In the genomic region with DNA sequence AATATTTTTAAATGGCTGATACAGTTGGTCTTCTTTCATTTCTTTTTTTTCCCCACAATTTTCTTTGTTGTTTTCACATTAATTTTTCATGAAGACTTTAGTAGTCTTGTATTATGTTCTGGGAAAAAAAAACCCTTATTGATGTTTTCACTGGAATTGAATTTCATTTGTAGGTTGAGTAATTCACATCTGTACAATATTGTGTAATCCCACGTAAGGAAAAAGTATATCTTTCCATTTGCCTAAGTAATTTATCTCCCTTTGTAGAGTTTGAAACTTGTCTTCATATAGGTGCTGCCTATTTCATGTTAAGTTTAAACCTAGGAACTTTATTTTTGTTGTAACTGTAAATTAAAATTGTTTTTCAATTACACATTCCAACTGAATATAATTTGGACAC, we compare ENCODE assay signal across 32 cellular contexts. TPM values are rescaled to one million over a fixed set of nuclear protein-coding genes. Genes with fewer than 3 reads are reported as not detected.
DNase-seq lines count a peak whose midpoint lies in the region; ATAC-seq, FAIRE-seq and TF ChIP-seq lines count a peak whose summit lies in the region.
"Had no signal": no experiment of that assay in that cellular context is flagged by ENCODE, and none has a peak within 500 bp of the region (broad histone marks: within the 10 kb centered on the region; RNA-seq: fewer than 3 reads in every experiment).

No MANE protein-coding gene starts in this region.

- no CpG with 5 or more reads among the region's 1 CpG for WGBS in IMR-90 (ENCODE audit: extremely low coverage in 2 of 2, insufficient read length in 1 of 2), 2 experiments
- WGBS in K562 (ENCODE audit: insufficient coverage, low coverage, missing lambda C conversion rate), result 67% methylated on average over 1 of the region's 1 CpG

- ATAC-seq in CD4-positive, alpha-beta T cell (ENCODE audit: poor library complexity), result no peak
- ATAC-seq in IMR-90 (ENCODE audit: low read depth), result no peak
- ATAC-seq in K562, result no peak
- no peak for ATAC-seq in GM21390 (IDR thresholded peaks at IDR 0.05; ENCODE audit: unreplicated experiment)
- ATAC-seq in stimulated activated naive B cell treated with anti-CD40 and anti-IgM and Interleukin-4, amounts not matched to agents 10 μg/mL and 1 μg/mL and 100 μg/mL, for 72 hours (replicated peaks), result no peak
- ATAC-seq: left lobe of liver, Panc1 had no signal

- TF ChIP-seq RAD21 in IMR-90 (IDR thresholded peaks at IDR 0.05; ENCODE audit: low read length), result no peak
- TF ChIP-seq RAD21 in K562 (CRISPR knock-in tag; conservative IDR thresholded peaks at IDR 0.05 in 1 of 2, IDR thresholded peaks at IDR 0.05 in 1 of 2), result no peak

- no peaks in the 10 kb centered on the region for H3K27me3 ChIP-seq in CD4-positive, alpha-beta T cell (ENCODE audit: control insufficient read depth, insufficient read depth, low read length)
- no peaks in the 10 kb centered on the region for H3K27me3 ChIP-seq in IMR-90 (ENCODE audit: control insufficient read depth, insufficient read depth, low read length)
- H3K27me3 ChIP-seq in K562 (ENCODE audit: control insufficient read depth in 2 of 2, insufficient read depth in 2 of 2, low read length in 2 of 2), result no peaks in the 10 kb centered on the region
- H3K27me3 ChIP-seq: BLaER1 treated with 17β-estradiol and CSF1 and Interleukin-3, amounts not matched to agents 10 nM and 100 nM; neural progenitor cell had no signal

- H3K4ac ChIP-seq in IMR-90 (ENCODE audit: low read depth, low read length), result no peak overlapping the region

- H3K4me1 Mint-ChIP-seq in CD4-positive, alpha-beta T cell (ENCODE audit: low read depth), result peaks cover 26% of the 10 kb centered on the region
- no peaks in the 10 kb centered on the region for H3K4me1 Mint-ChIP-seq in stimulated activated naive B cell treated with anti-CD40 and anti-IgM and Interleukin-4, amounts not matched to agents 10 μg/mL and 1 μg/mL and 100 μg/mL, for 72 hours

- H2BK20ac ChIP-seq in IMR-90 (ENCODE audit: low read depth, low read length), result no peak overlapping the region

- H3K4me1 ChIP-seq in IMR-90 (ENCODE audit: control insufficient read depth, insufficient read depth, low read length) (no peaks in the 10 kb centered on the region), K562 (replicated peaks in 1 of 2; ENCODE audit: control insufficient read depth in 2 of 2, insufficient read depth in 2 of 2, low read length in 2 of 2) (peaks cover 6 to 25% of the 10 kb centered on the region in 2 experiments)
- H3K4me1 ChIP-seq: Caco-2, parathyroid adenoma had no signal

- H2BK5ac ChIP-seq in IMR-90 (ENCODE audit: low read depth, low read length, poor library complexity, severe bottlenecking), result no peak overlapping the region

- H3K79me1 ChIP-seq in IMR-90 (ENCODE audit: low read depth in 1 of 2, low read length in 2 of 2), result peaks cover 14 to 29% of the 10 kb centered on the region in 2 experiments; a peak in 3 of 4 replicates

- no peaks in the 10 kb centered on the region for H4K20me1 ChIP-seq in IMR-90 (ENCODE audit: insufficient read depth, low read length)
- H4K20me1 ChIP-seq in K562 (replicated peaks; ENCODE audit: control insufficient read depth, insufficient read depth, low read length), result no peaks in the 10 kb centered on the region
- H4K20me1 ChIP-seq: BLaER1 treated with 17β-estradiol and CSF1 and Interleukin-3, amounts not matched to agents 10 nM and 100 nM had no signal

- H3K18ac ChIP-seq in IMR-90 (ENCODE audit: low read depth, low read length), result no peak overlapping the region

- no peak overlapping the region for H2BK15ac ChIP-seq in IMR-90 (ENCODE audit: low read depth, low read length)

- dilution Hi-C loops in IMR-90 (cut with HindIII; ENCODE audit: low sequenced_read_pairs, unreplicated experiment), result no loop called here

- POLR2A ChIA-PET in CD4-positive, alpha-beta T cell (lab: Charles Lee), result no interaction called here
- POLR2A ChIA-PET in IMR-90 (lab: Charles Lee; ENCODE audit: unreplicated experiment) (no interaction called here), K562 (lab: Yijun Ruan, JAX) (interaction anchor here (1.4 kb wide), 1 partner anchor 13 kb away, joined by 4 read pairs; no protein-coding TSS in a partner anchor)

- H4K91ac ChIP-seq in IMR-90 (ENCODE audit: insufficient read depth, low read depth, low read length), result no peak overlapping the region

- no peak overlapping the region for H3K27ac Mint-ChIP-seq in CD4-positive, alpha-beta T cell
- no peak overlapping the region for H3K27ac Mint-ChIP-seq in stimulated activated naive B cell treated with anti-CD40 and anti-IgM and Interleukin-4, amounts not matched to agents 10 μg/mL and 1 μg/mL and 100 μg/mL, for 72 hours
- H3K27ac Mint-ChIP-seq: activated CD4-positive, alpha-beta T cell treated with anti-CD3 and anti-CD28 coated beads, Interleukin-2, amount 10 ng/mL, durations not matched to agents 24 days and 14 days; neural progenitor cell had no signal

- no peaks in the 10 kb centered on the region for H3K9me3 ChIP-seq in CD4-positive, alpha-beta T cell (ENCODE audit: control insufficient read depth, low read length)
- H3K9me3 ChIP-seq in IMR-90 (ENCODE audit: control insufficient read depth, insufficient read depth, low read length) (no peaks in the 10 kb centered on the region), K562 (replicated peaks; ENCODE audit: control insufficient read depth, insufficient read depth, low read depth, low read length) (no peaks in the 10 kb centered on the region)
- H3K9me3 ChIP-seq: BLaER1 treated with 17β-estradiol and CSF1 and Interleukin-3, amounts not matched to agents 10 nM and 100 nM; Caco-2 had no signal

- CTCF ChIA-PET in CD4-positive, alpha-beta T cell (lab: Charles Lee), result interaction anchor here (0.9 kb wide), 1 partner anchor 177 kb away, joined by 3 read pairs; a partner anchor contains a TSS
- CTCF ChIA-PET in IMR-90 (lab: Yijun Ruan, JAX) (interaction anchor here (0.6 kb wide), 1 partner anchor 8 kb away, joined by 3 read pairs; no protein-coding TSS in a partner anchor), K562 (lab: Yijun Ruan, JAX; ENCODE audit: low intra/inter-chr PET ratio) (no interaction called here)

- H2AFZ ChIP-seq in IMR-90 (replicated peaks; ENCODE audit: low read length, poor library complexity) (no peak overlapping the region), K562 (ENCODE audit: low read depth, low read length) (no peak overlapping the region)
- H2AFZ ChIP-seq: neural progenitor cell had no signal

- intact Hi-C loops in CD4-positive, alpha-beta T cell (cut with DNase I, micrococcal nuclease), result loop anchor here (2.0 to 10.0 kb wide), 6 partner anchors 71 to 1068 kb away; a partner anchor contains a TSS
- intact Hi-C loops in IMR-90 (cut with micrococcal nuclease) (loop anchor here (5.0 kb wide), 3 partner anchors 73 to 557 kb away; a partner anchor contains a TSS), K562 (cut with micrococcal nuclease) (loop anchor here (5.0 to 10.0 kb wide), 3 partner anchors 47 to 555 kb away; a partner anchor contains a TSS), cardiac septum (cut with DNase I) (loop anchor here (2.0 to 10.0 kb wide), 2 partner anchors 73 to 395 kb away; a partner anchor contains a TSS)

- DNase-seq in CD4-positive, alpha-beta T cell, result no peak
- DNase-seq in IMR-90 (peak; percentile 51), K562 (ENCODE audit: extremely low read depth in 1 of 4, low spot score in 3 of 4) (no peak), iris pigment epithelial cell (ENCODE audit: low read depth) (peak; percentile 45), cardiac septum (ENCODE audit: low spot score) (no peak)
- no peak for DNase-seq in stimulated activated naive B cell treated with anti-CD40 and anti-IgM and Interleukin-4, amounts not matched to agents 10 μg/mL and 1 μg/mL and 100 μg/mL, for 72 hours
- no peak for DNase-seq in NK-92 treated with Interleukin-12 subunit alpha and Interleukin-12 subunit beta, amount 100 ng/mL, for 24 hours (lab: John Stamatoyannopoulos, UW)
- DNase-seq: activated CD4-positive, alpha-beta T cell treated with anti-CD3 and anti-CD28 coated beads, Interleukin-2, amount 10 ng/mL, durations not matched to agents 24 days and 14 days; activated CD8-positive, alpha-beta memory T cell treated with anti-CD3 and anti-CD28 coated beads for 24 hours; activated gamma-delta T cell treated with Interleukin-2 at 50 U/mL for 16 hours; activated T-cell treated with anti-CD3 and anti-CD28 coated beads, Interleukin-2, amount 50 U/mL, for 1 hour; Caco-2; DMS79; mesendoderm; NCI-H146; NCI-H2107; NCI-H345; NCI-H69; retina; SHP77 treated with DMSO at 0.1 percent for 48 hours; small intestine; stimulated activated naive CD4-positive, alpha-beta T cell; T1000 had no signal

- no peak overlapping the region for H2AK5ac ChIP-seq in IMR-90 (ENCODE audit: low read depth, low read length)

- no peak overlapping the region for H3K27ac ChIP-seq in CD4-positive, alpha-beta T cell (ENCODE audit: low read depth, low read length)
- H3K27ac ChIP-seq in IMR-90 (ENCODE audit: insufficient read depth, low read length) (no peak overlapping the region), K562 (ENCODE audit: extremely low read depth, low read depth, low read length) (no peak overlapping the region)
- H3K27ac ChIP-seq: HL-60, neural progenitor cell had no signal

- peaks cover 35% of the 10 kb centered on the region for H3K79me2 ChIP-seq in K562 (ENCODE audit: control insufficient read depth, insufficient read depth, low read length)

- no peak overlapping the region for H3K56ac ChIP-seq in IMR-90 (ENCODE audit: extremely low read depth, insufficient read depth, low read length)

- H3K36me3 ChIP-seq in IMR-90 (ENCODE audit: control insufficient read depth, insufficient read depth, low read length), result no peaks in the 10 kb centered on the region; the same call in 1 of the 2 replicates
- peaks cover 15% of the 10 kb centered on the region; the same call in 1 of the 3 replicates for H3K36me3 ChIP-seq in K562 (ENCODE audit: control insufficient read depth, insufficient read depth, low read length)
- H3K36me3 ChIP-seq: neural progenitor cell had no signal

- 0 out of 2 replicates have a peak, but pooled peaks cover 2% of the 10 kb centered on the region for H3K9me1 ChIP-seq in IMR-90 (ENCODE audit: insufficient read depth, low read length)
- H3K9me1 ChIP-seq in K562 (ENCODE audit: control insufficient read depth, insufficient read depth, low read length), result no peaks in the 10 kb centered on the region

- no peak for TF ChIP-seq POLR2A in IMR-90 (IDR thresholded peaks at IDR 0.05; ENCODE audit: low read depth, low read length)
- TF ChIP-seq POLR2A in K562 (conservative IDR thresholded peaks at IDR 0.05), result no peak

- H2BK120ac ChIP-seq in IMR-90 (ENCODE audit: low read depth, low read length), result no peak overlapping the region

- H3K4me3 ChIP-seq in IMR-90 (ENCODE audit: insufficient read depth, low read depth, low read length) (no peak overlapping the region), K562 (no peak overlapping the region)
- H3K4me3 ChIP-seq: neural progenitor cell had no signal

- no peak overlapping the region for H3K14ac ChIP-seq in IMR-90 (replicated peaks; ENCODE audit: low read depth, low read length)

- H3K36me3 Mint-ChIP-seq in CD4-positive, alpha-beta T cell (ENCODE audit: low read depth), result peaks cover 44% of the 10 kb centered on the region
- H3K36me3 Mint-ChIP-seq in stimulated activated naive B cell treated with anti-CD40 and anti-IgM and Interleukin-4, amounts not matched to agents 10 μg/mL and 1 μg/mL and 100 μg/mL, for 72 hours, result peaks cover 13 to 20% of the 10 kb centered on the region in 2 donors

- TF ChIP-seq CTCF in CD4-positive, alpha-beta T cell (IDR thresholded peaks at IDR 0.05), result no peak
- TF ChIP-seq CTCF in IMR-90 (conservative IDR thresholded peaks at IDR 0.05; ENCODE audit: low read depth, low read length), result no peak
- no peak for TF ChIP-seq CTCF in K562 (IDR thresholded peaks at IDR 0.05 in 2 of 3, conservative IDR thresholded peaks at IDR 0.05 in 1 of 3; ENCODE audit: insufficient read depth in 2 of 3, low read depth in 1 of 3, low read length in 3 of 3)

- no peaks in the 10 kb centered on the region for H3K27me3 Mint-ChIP-seq in CD4-positive, alpha-beta T cell
- no peaks in the 10 kb centered on the region for H3K27me3 Mint-ChIP-seq in stimulated activated naive B cell treated with anti-CD40 and anti-IgM and Interleukin-4, amounts not matched to agents 10 μg/mL and 1 μg/mL and 100 μg/mL, for 72 hours
- H3K27me3 Mint-ChIP-seq: activated CD4-positive, alpha-beta T cell treated with anti-CD3 and anti-CD28 coated beads, Interleukin-2, amount 10 ng/mL, durations not matched to agents 24 days and 14 days; type B pancreatic cell had no signal

- BruUV-seq in IMR-90 (replicated peaks; lab: Mats Ljungman, UMichigan) (no TSS peak), K562 (replicated peaks; lab: Mats Ljungman, UMichigan) (no TSS peak)

- no peaks in the 10 kb centered on the region for H3K9me3 Mint-ChIP-seq in CD4-positive, alpha-beta T cell
- no peaks in the 10 kb centered on the region for H3K9me3 Mint-ChIP-seq in stimulated activated naive B cell treated with anti-CD40 and anti-IgM and Interleukin-4, amounts not matched to agents 10 μg/mL and 1 μg/mL and 100 μg/mL, for 72 hours
- H3K9me3 Mint-ChIP-seq: activated CD4-positive, alpha-beta T cell treated with anti-CD3 and anti-CD28 coated beads, Interleukin-2, amount 10 ng/mL, durations not matched to agents 24 days and 14 days; neural progenitor cell; type B pancreatic cell had no signal

- no peak overlapping the region for H3K4me2 ChIP-seq in IMR-90 (ENCODE audit: low read depth, low read length)
- no peak overlapping the region for H3K4me2 ChIP-seq in K562 (ENCODE audit: insufficient read depth, low read length)

- no peak overlapping the region for H4K8ac ChIP-seq in IMR-90 (ENCODE audit: low read depth in 2 of 2, low read length in 2 of 2)

- no peak overlapping the region for H3K23ac ChIP-seq in IMR-90 (ENCODE audit: low read depth, low read length)

- TF ChIP-seq EP300 in K562 (IDR thresholded peaks at IDR 0.05; ENCODE audit: low read length), result no peak

- peak overlapping the region; percentile 25 for H3K4me3 Mint-ChIP-seq in CD4-positive, alpha-beta T cell
- H3K4me3 Mint-ChIP-seq in stimulated activated naive B cell treated with anti-CD40 and anti-IgM and Interleukin-4, amounts not matched to agents 10 μg/mL and 1 μg/mL and 100 μg/mL, for 72 hours, result no peak overlapping the region

- no peak overlapping the region for H4K5ac ChIP-seq in IMR-90 (ENCODE audit: low read depth, low read length)

- in situ Hi-C loops in IMR-90 (cut with MboI; ENCODE audit: low sequenced_read_pairs) (no loop called here), K562 (cut with MboI) (no loop called here)

- H2AK9ac ChIP-seq in IMR-90 (replicated peaks; ENCODE audit: low read depth, low read length, poor library complexity), result no peak overlapping the region

- no peak for FAIRE-seq in K562 (lab: Jason Lieb, UNC)
- FAIRE-seq: H1, small intestine had no signal

- H3K9ac ChIP-seq in IMR-90 (ENCODE audit: low read depth, low read length) (no peak overlapping the region), K562 (ENCODE audit: insufficient read depth in 1 of 2, low read depth in 2 of 2, low read length in 2 of 2) (no peak overlapping the region)
- H3K9ac ChIP-seq: neural progenitor cell, parathyroid adenoma had no signal

RNA-seq across cellular contexts. Expression of a gene that starts 2.0 kb away (rescaled TPM):
- total RNA-seq in CD4-positive, alpha-beta T cell, result 10 to 100 TPM; 20.0 to 23.1 TPM
- total RNA-seq in IMR-90 (2012; rRNA removed) (2.0 and 2.8 TPM in 2 replicates), K562 (2014; rRNA removed) (1.6 and 3.0 TPM in 2 replicates), K562 (2014; rRNA removed; fragmentation: Illumina TruSeq; extraction: Trizol) (3.2 TPM in 2 replicates), K562 (2015; rRNA removed; fragmentation: Illumina TruSeq; extraction: Trizol) (2.8 and 4.0 TPM in 2 replicates), K562 (2021) (2.4 and 2.8 TPM in 2 replicates), cardiac septum (11.2 TPM)
- polyA plus RNA-seq in IMR-90 (2012; rRNA removed) (1.3 and 1.6 TPM in 2 replicates), K562 (2011; rRNA removed) (3.8 and 4.3 TPM in 2 replicates), K562 (2014; fragmentation: Illumina TruSeq; extraction: Trizol) (2.3 and 3.0 TPM in 2 replicates), K562 (2014; fragmentation: Nextera tagmentation; extraction: Ambion mirVana) (1 to 10 TPM in 1 of 2 experiments, under 1 TPM in 1; 0.53 to 1.1 TPM), K562 (2014; rRNA removed) (3.2 and 5.9 TPM in 2 replicates)
- polyA plus RNA-seq in IMR-90 (2012; cell fraction: cytosol; rRNA removed), result 0.29 and 0.40 TPM in 2 replicates
- polyA plus RNA-seq in IMR-90 (2012; cell fraction: nucleus; rRNA removed; ENCODE audit: low replicate concordance), result 0.67 and 4.9 TPM in 2 replicates
- 4.1 and 14.7 TPM in 2 replicates for total RNA-seq in K562 (2011; cell fraction: chromatin; rRNA removed; ENCODE audit: low replicate concordance)
- total RNA-seq in K562 (2011; cell fraction: nucleolus; rRNA removed), result 4.2 and 4.5 TPM in 2 replicates
- total RNA-seq in K562 (2011; cell fraction: nucleoplasm; rRNA removed), result 8.4 and 12.7 TPM in 2 replicates
- polyA plus RNA-seq in K562 (2011; cell fraction: cytosol; rRNA removed), result 0.60 and 2.4 TPM in 2 replicates
- polyA plus RNA-seq in K562 (2011; cell fraction: nucleus; rRNA removed), result 6.5 and 7.5 TPM in 2 replicates
- 1.3 and 1.8 TPM in 2 replicates for polyA plus RNA-seq in K562 (2012)
- polyA minus RNA-seq in K562 (2011; rRNA and poly(A)+ RNA removed), result 4.4 and 10.4 TPM in 2 replicates
- 0.46 and 2.7 TPM in 2 replicates for polyA minus RNA-seq in K562 (2011; cell fraction: cytosol; rRNA and poly(A)+ RNA removed)
- polyA minus RNA-seq in K562 (2011; cell fraction: nucleus; rRNA and poly(A)+ RNA removed), result 6.6 and 8.4 TPM in 2 replicates

RNA-seq across cellular contexts. Expression of a gene that starts 49.7 kb away (rescaled TPM):
- total RNA-seq in CD4-positive, alpha-beta T cell, result 10 to 100 TPM; 28.1 to 31.4 TPM
- total RNA-seq in IMR-90 (2012; rRNA removed) (16.4 and 17.4 TPM in 2 replicates), K562 (2014; rRNA removed) (21.8 and 34.0 TPM in 2 replicates), K562 (2014; rRNA removed; fragmentation: Illumina TruSeq; extraction: Trizol) (23.8 and 26.3 TPM in 2 replicates), K562 (2015; rRNA removed; fragmentation: Illumina TruSeq; extraction: Trizol) (20.2 and 21.5 TPM in 2 replicates), K562 (2021) (51.5 and 54.8 TPM in 2 replicates), cardiac septum (15.4 TPM)
- polyA plus RNA-seq in IMR-90 (2012; rRNA removed) (46.1 and 50.4 TPM in 2 replicates), K562 (2011; rRNA removed) (36.6 and 39.0 TPM in 2 replicates), K562 (2014; fragmentation: Illumina TruSeq; extraction: Trizol) (42.6 and 45.5 TPM in 2 replicates), K562 (2014; fragmentation: Nextera tagmentation; extraction: Ambion mirVana) (1 to 10 TPM; 1.5 to 2.6 TPM), K562 (2014; rRNA removed) (40.9 and 47.0 TPM in 2 replicates)
- polyA plus RNA-seq in IMR-90 (2012; cell fraction: cytosol; rRNA removed), result 52.5 and 55.2 TPM in 2 replicates
- polyA plus RNA-seq in IMR-90 (2012; cell fraction: nucleus; rRNA removed; ENCODE audit: low replicate concordance), result 83.7 and 123 TPM in 2 replicates
- 110 and 220 TPM in 2 replicates for total RNA-seq in K562 (2011; cell fraction: chromatin; rRNA removed; ENCODE audit: low replicate concordance)
- total RNA-seq in K562 (2011; cell fraction: nucleolus; rRNA removed), result 147 and 161 TPM in 2 replicates
- 106 and 109 TPM in 2 replicates for total RNA-seq in K562 (2011; cell fraction: nucleoplasm; rRNA removed)
- 34.9 and 56.0 TPM in 2 replicates for polyA plus RNA-seq in K562 (2011; cell fraction: cytosol; rRNA removed)
- polyA plus RNA-seq in K562 (2011; cell fraction: nucleus; rRNA removed), result 171 and 243 TPM in 2 replicates
- 27.9 and 41.6 TPM in 2 replicates for polyA plus RNA-seq in K562 (2012)
- 47.4 and 65.5 TPM in 2 replicates for polyA minus RNA-seq in K562 (2011; rRNA and poly(A)+ RNA removed)
- polyA minus RNA-seq in K562 (2011; cell fraction: cytosol; rRNA and poly(A)+ RNA removed), result 22.6 and 27.7 TPM in 2 replicates
- polyA minus RNA-seq in K562 (2011; cell fraction: nucleus; rRNA and poly(A)+ RNA removed), result 45.9 and 47.4 TPM in 2 replicates

Comparison
In these comparisons a context has a peak if more than half of its experiments do, and no peak if none do; other contexts are left out.
1. DNase-seq: peak in IMR-90 (single experiment) and iris pigment epithelial cell (single experiment); none in CD4-positive, alpha-beta T cell (0 of 10), K562 (0 of 4), cardiac septum (single experiment), stimulated activated naive B cell treated with anti-CD40 and anti-IgM and Interleukin-4, amounts not matched to agents 10 μg/mL and 1 μg/mL and 100 μg/mL, for 72 hours (single experiment) and NK-92 treated with Interleukin-12 subunit alpha and Interleukin-12 subunit beta, amount 100 ng/mL, for 24 hours (single experiment).